22 cellular contexts compared by ENCODE assay signal in genomic region chr16:27701381-27701780, GRCh38.
DNase-seq lines count a peak whose midpoint lies in the region; ATAC-seq and TF ChIP-seq lines count a peak whose summit lies in the region.
"Had no signal": no experiment of that assay in that cellular context is flagged by ENCODE, and none has a peak within 500 bp of the region (broad histone marks: within the 10 kb centered on the region; RNA-seq: fewer than 3 reads in every experiment).

No MANE protein-coding gene starts in this region.

- H3K27ac Mint-ChIP-seq in activated CD4-positive, alpha-beta memory T cell treated with anti-CD3 and anti-CD28 coated beads, Interleukin-2, amount 10 ng/mL, durations not matched to agents 7 days and 5 days, result no peak overlapping the region
- H3K27ac Mint-ChIP-seq: CD4-positive, CD25-positive, alpha-beta regulatory T cell had no signal

- H3K27me3 ChIP-seq in heart right ventricle (no peaks in the 10 kb centered on the region), sigmoid colon (no peaks in the 10 kb centered on the region)
- H3K27me3 ChIP-seq: BE2C, Peyer's patch had no signal

- intact Hi-C loops in Right ventricle myocardium inferior (cut with DNase I), result no loop called here
- intact Hi-C loops in left ventricle myocardium superior (cut with micrococcal nuclease), result no loop called here
- intact Hi-C loops in heart right ventricle (cut with DNase I), result loop anchor here in 1 of 10 donors (5.0 kb wide), 1 partner anchor 51 kb away; no protein-coding TSS in a partner anchor
- intact Hi-C loops in sigmoid colon (cut with DNase I), result no loop called here

- H3K9me3 ChIP-seq in heart right ventricle (peaks cover 0 to 3% (median 0%) of the 10 kb centered on the region in 11 donors), sigmoid colon (no peaks in the 10 kb centered on the region)
- H3K9me3 ChIP-seq: BE2C, Peyer's patch had no signal

- H3K4me1 ChIP-seq in heart right ventricle (peaks cover 0 to 7% (median 0%) of the 10 kb centered on the region in 9 donors), sigmoid colon (no peaks in the 10 kb centered on the region)
- H3K4me1 ChIP-seq: BE2C, Peyer's patch had no signal

- H3K36me3 ChIP-seq in heart right ventricle (peaks cover 0 to 67% (median 10%) of the 10 kb centered on the region in 9 donors), sigmoid colon (peaks cover 6 to 31% (median 10%) of the 10 kb centered on the region in 4 donors)
- H3K36me3 ChIP-seq: BE2C had no signal

- TF ChIP-seq CTCF in heart right ventricle (IDR thresholded peaks at IDR 0.05) (no peak), sigmoid colon (IDR thresholded peaks at IDR 0.05) (no peak)

- H3K4me3 ChIP-seq in heart right ventricle (no peak overlapping the region), sigmoid colon (no peak overlapping the region)
- H3K4me3 ChIP-seq: Peyer's patch had no signal

- DNase-seq in Right ventricle myocardium inferior (ENCODE audit: missing footprints) (no peak), left ventricle myocardium superior (no peak), heart right ventricle (no peak), sigmoid colon (peak; percentile 43)
- no peak for DNase-seq in activated CD4-positive, alpha-beta memory T cell treated with anti-CD3 and anti-CD28 coated beads, Interleukin-2, amount 10 ng/mL, durations not matched to agents 7 days and 5 days
- DNase-seq: BE2C; CD4-positive, CD25-positive, alpha-beta regulatory T cell; COR-L47; DMS 273 treated with DMSO at 0.1 percent for 48 hours; DND-41; HCEC 1CT; MM.1S; NCI-H1092; NCI-H146; NCI-H2029 treated with DMSO at 0.1 percent for 48 hours; NCI-H446 treated with DMSO at 0.1 percent for 48 hours; NCI-H69; NK-92 treated with Interleukin-12 subunit alpha and Interleukin-12 subunit beta, amount 100 ng/mL, for 24 hours; SHP77 had no signal

- ATAC-seq in Right ventricle myocardium inferior (peak; percentile 13), left ventricle myocardium superior (no peak), heart right ventricle (peak in 2 of 8 donors; percentile 10 to 25), GM21619 (IDR thresholded peaks at IDR 0.05; ENCODE audit: unreplicated experiment) (no peak), HG02588 (IDR thresholded peaks at IDR 0.05; ENCODE audit: unreplicated experiment) (no peak)

- H3K27me3 Mint-ChIP-seq in activated CD4-positive, alpha-beta memory T cell treated with anti-CD3 and anti-CD28 coated beads, Interleukin-2, amount 10 ng/mL, durations not matched to agents 7 days and 5 days, result no peaks in the 10 kb centered on the region
- H3K27me3 Mint-ChIP-seq: CD4-positive, CD25-positive, alpha-beta regulatory T cell had no signal

- no peaks in the 10 kb centered on the region for H3K9me3 Mint-ChIP-seq in activated CD4-positive, alpha-beta memory T cell treated with anti-CD3 and anti-CD28 coated beads, Interleukin-2, amount 10 ng/mL, durations not matched to agents 7 days and 5 days

- POLR2A ChIA-PET in activated CD4-positive, alpha-beta memory T cell treated with anti-CD3 and anti-CD28 coated beads, Interleukin-2, amount 10 ng/mL, durations not matched to agents 7 days and 5 days (lab: Charles Lee), result no interaction called here

- no peak for TF ChIP-seq POLR2A in sigmoid colon (IDR thresholded peaks at IDR 0.05)

- H3K4me3 Mint-ChIP-seq in activated CD4-positive, alpha-beta memory T cell treated with anti-CD3 and anti-CD28 coated beads, Interleukin-2, amount 10 ng/mL, durations not matched to agents 7 days and 5 days, result no peak overlapping the region
- H3K4me3 Mint-ChIP-seq: CD4-positive, CD25-positive, alpha-beta regulatory T cell had no signal

- H3K36me3 Mint-ChIP-seq in activated CD4-positive, alpha-beta memory T cell treated with anti-CD3 and anti-CD28 coated beads, Interleukin-2, amount 10 ng/mL, durations not matched to agents 7 days and 5 days (ENCODE audit: low read depth), result no peaks in the 10 kb centered on the region

- H3K27ac ChIP-seq in heart right ventricle, result peak overlapping the region in 7 of 10 donors; percentile 24 to 77 (median 65)
- H3K27ac ChIP-seq in sigmoid colon, result no peak overlapping the region
- H3K27ac ChIP-seq: Peyer's patch had no signal

- CTCF ChIA-PET in activated CD4-positive, alpha-beta memory T cell treated with anti-CD3 and anti-CD28 coated beads, Interleukin-2, amount 10 ng/mL, durations not matched to agents 7 days and 5 days (lab: Charles Lee), result interaction anchor here (1.6 kb wide), 1 partner anchor 11 kb away, joined by 5 read pairs; no protein-coding TSS in a partner anchor

- 89 to 93% methylated on average over 8 of the region's 8 CpGs for WGBS in heart right ventricle, 2 donors
- WGBS in sigmoid colon, 2 donors, result 93 to 95% methylated on average over 8 of the region's 8 CpGs

- no peak for TF ChIP-seq EP300 in sigmoid colon (IDR thresholded peaks at IDR 0.05)

- no peaks in the 10 kb centered on the region for H3K4me1 Mint-ChIP-seq in activated CD4-positive, alpha-beta memory T cell treated with anti-CD3 and anti-CD28 coated beads, Interleukin-2, amount 10 ng/mL, durations not matched to agents 7 days and 5 days

Comparison
In these comparisons a context has a peak if more than half of its experiments do, and no peak if none do; other contexts are left out.
1. H3K27ac ChIP-seq: peak in heart right ventricle (7 of 10); none in sigmoid colon (0 of 4).